ENCODE assay signal across 24 cellular contexts in the genomic region with DNA sequence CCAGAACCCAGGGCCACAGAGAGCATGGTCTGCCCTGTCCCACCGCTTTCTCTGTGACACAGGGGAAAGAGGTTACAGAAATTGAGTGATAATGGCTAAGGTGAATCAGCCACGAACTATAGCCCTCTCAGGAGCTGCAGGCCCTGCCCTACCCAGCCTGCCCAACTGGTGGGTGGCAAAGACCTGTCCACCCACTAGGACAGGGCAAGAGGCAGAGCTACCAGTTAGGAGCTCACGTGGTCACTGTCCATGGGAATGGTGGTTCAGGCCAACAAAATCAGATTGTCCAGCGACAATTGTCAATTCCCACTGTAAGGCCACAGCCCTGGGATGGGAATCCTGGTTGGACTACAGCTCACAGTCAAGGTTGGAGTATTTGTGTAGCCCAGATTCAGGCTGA.
"Had no signal": no experiment of that assay in that cellular context is flagged by ENCODE, and none has a peak within 500 bp of the region (broad histone marks: within the 10 kb centered on the region; RNA-seq: fewer than 3 reads in every experiment).

No MANE protein-coding gene starts in this region.

- DNase-seq: activated CD4-positive, alpha-beta T cell treated with anti-CD3 and anti-CD28 coated beads for 4 hours; activated CD8-positive, alpha-beta memory T cell treated with anti-CD3 and anti-CD28 coated beads, Interleukin-2, amount 10 ng/mL, durations not matched to agents 7 days and 5 days; activated effector memory CD4-positive, alpha-beta T cell treated with anti-CD3 and anti-CD28 coated beads, Interleukin-2, amount 50 U/mL, for 16 hours; activated naive CD4-positive, alpha-beta T cell treated with Interleukin-2 at 50 U/mL for 16 hours; activated T-cell treated with anti-CD3 and anti-CD28 coated beads, Interleukin-2, amount 50 U/mL, for 24 hours; anterior cingulate cortex; MG63; MV-4-11; NCI-H1092 treated with DMSO at 0.1 percent for 48 hours; NCI-H1417 treated with DMSO at 0.1 percent for 48 hours; NCI-H1694; NCI-H2029; NCI-H345; NCI-H510A; NCI-H526 treated with DMSO at 0.1 percent for 48 hours; NCI-H82; Peyer's patch; SHP77 had no signal

- H3K4me3 Mint-ChIP-seq: activated CD8-positive, alpha-beta memory T cell treated with anti-CD3 and anti-CD28 coated beads, Interleukin-2, amount 10 ng/mL, durations not matched to agents 7 days and 5 days; activated T-cell treated with anti-CD3 and anti-CD28 coated beads, Interleukin-2, amount 50 U/mL, for 24 hours; activated T-helper 1 cell treated with anti-CD3 and anti-CD28 coated beads, Interleukin-12 subunit alpha, Interleukin-12 subunit beta, Interleukin-2, Interleukin-4 antibody, amounts not matched to agents 30 ng/mL and 10 ng/mL and 1 ng/mL, durations not matched to agents 14 hours and 24 hours and 36 hours; T-helper 1 cell treated with Interleukin-12 subunit alpha and Interleukin-12 subunit beta and Interleukin-4 antibody, amounts not matched to agents 30 μg/mL and 1 μg/mL, for 36 hours had no signal

- H3K27ac Mint-ChIP-seq: activated CD8-positive, alpha-beta memory T cell treated with anti-CD3 and anti-CD28 coated beads, Interleukin-2, amount 10 ng/mL, durations not matched to agents 7 days and 5 days; activated naive CD4-positive, alpha-beta T cell treated with anti-CD3 and anti-CD28 coated beads, Interleukin-2, amount 50 U/mL, for 72 hours; activated T-cell treated with anti-CD3 and anti-CD28 coated beads, Interleukin-2, amount 50 U/mL, for 24 hours; activated T-helper 1 cell treated with anti-CD3 and anti-CD28 coated beads, Interleukin-12 subunit alpha, Interleukin-12 subunit beta, Interleukin-2, Interleukin-4 antibody, amounts not matched to agents 30 ng/mL and 10 ng/mL and 1 ng/mL, durations not matched to agents 14 hours and 24 hours and 36 hours; T-helper 1 cell treated with Interleukin-12 subunit alpha and Interleukin-12 subunit beta and Interleukin-4 antibody, amounts not matched to agents 30 μg/mL and 1 μg/mL, for 36 hours had no signal

- H3K27me3 ChIP-seq: MG63, Peyer's patch, SJSA1 had no signal

- H3K27ac ChIP-seq: Peyer's patch, SJSA1 had no signal

- H3K4me1 ChIP-seq: Peyer's patch, SJSA1 had no signal

- H3K4me3 ChIP-seq: MG63, Peyer's patch, SJSA1 had no signal

- H3K9me3 Mint-ChIP-seq: activated naive CD4-positive, alpha-beta T cell treated with anti-CD3 and anti-CD28 coated beads, Interleukin-2, amount 50 U/mL, for 72 hours; activated T-cell treated with anti-CD3 and anti-CD28 coated beads, Interleukin-2, amount 50 U/mL, for 24 hours; activated T-helper 1 cell treated with anti-CD3 and anti-CD28 coated beads, Interleukin-12 subunit alpha, Interleukin-12 subunit beta, Interleukin-2, Interleukin-4 antibody, amounts not matched to agents 30 ng/mL and 10 ng/mL and 1 ng/mL, durations not matched to agents 14 hours and 24 hours and 36 hours; T-helper 1 cell treated with Interleukin-12 subunit alpha and Interleukin-12 subunit beta and Interleukin-4 antibody, amounts not matched to agents 30 μg/mL and 1 μg/mL, for 36 hours had no signal

- H3K9me3 ChIP-seq: MG63, Peyer's patch, SJSA1 had no signal

- H3K36me3 ChIP-seq: MG63, Peyer's patch, SJSA1 had no signal

- ATAC-seq: activated CD4-positive, CD25-positive, alpha-beta regulatory T cell treated with anti-CD3 and anti-CD28 coated beads, Interleukin-2, amount 50 U/mL, for 24 hours; activated CD8-positive, alpha-beta memory T cell treated with anti-CD3 and anti-CD28 coated beads, Interleukin-2, amount 10 ng/mL, durations not matched to agents 7 days and 5 days; activated naive CD4-positive, alpha-beta T cell treated with anti-CD3 and anti-CD28 coated beads, Interleukin-2, amount 50 U/mL, for 72 hours; SK-N-SH treated with all-trans-retinoic acid at 6 μM for 48 hours had no signal
